1 cellular context compared by ENCODE assay signal in the genomic region with DNA sequence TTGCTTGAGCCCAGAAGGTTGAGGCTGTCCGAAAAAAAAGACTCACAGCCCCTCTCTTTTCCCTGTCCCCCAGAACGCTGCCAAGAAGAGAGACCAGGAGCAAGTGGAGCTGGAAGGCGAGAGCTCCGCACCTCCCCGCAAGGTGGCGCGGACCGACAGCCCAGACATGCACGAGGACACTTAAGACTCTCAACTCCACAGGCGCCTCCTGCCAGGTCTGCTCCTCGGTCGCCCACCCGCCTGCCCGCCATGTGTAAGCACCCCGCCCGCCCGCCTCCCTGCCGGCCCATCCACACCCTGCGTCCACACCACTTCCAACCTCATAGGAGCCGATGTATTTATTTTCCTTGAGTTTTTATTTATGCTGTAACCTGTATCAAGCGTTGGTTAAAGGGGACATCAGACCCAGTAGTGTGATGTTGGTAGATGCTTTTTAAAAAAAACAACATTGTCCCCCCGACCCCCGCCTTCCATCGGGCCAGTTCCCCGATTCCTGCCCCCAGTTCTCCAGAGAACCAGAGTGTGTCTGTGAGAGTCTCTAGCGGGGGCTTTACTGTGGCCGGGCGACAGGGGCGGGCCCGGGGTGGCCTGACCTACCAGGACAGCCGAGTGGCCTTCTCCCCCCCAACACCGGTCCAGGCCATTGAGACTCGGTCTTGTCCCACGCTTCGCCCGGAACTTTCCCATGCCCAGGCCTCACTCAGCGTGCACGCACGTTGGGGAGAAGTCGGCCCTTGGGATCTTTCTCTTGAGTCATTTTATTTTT.
TF ChIP-seq lines count a peak whose summit lies in the region.

No MANE protein-coding gene starts in this region.

TF ChIP-seq in IMR-90, 13 proteins besides CTCF, POLR2A, EP300 and RAD21:
- no peak for TF ChIP-seq SMC3 (IDR thresholded peaks at IDR 0.05; ENCODE audit: low read depth, low read length)
- TF ChIP-seq CHD1 (IDR thresholded peaks at IDR 0.05; ENCODE audit: low read depth, low read length): no peak
- no peak for TF ChIP-seq MAFK (IDR thresholded peaks at IDR 0.05; ENCODE audit: low read depth, low read length)
- TF ChIP-seq MXI1 (IDR thresholded peaks at IDR 0.05; ENCODE audit: borderline replicate concordance, low read depth, low read length): no peak
- TF ChIP-seq, protein P1, sequence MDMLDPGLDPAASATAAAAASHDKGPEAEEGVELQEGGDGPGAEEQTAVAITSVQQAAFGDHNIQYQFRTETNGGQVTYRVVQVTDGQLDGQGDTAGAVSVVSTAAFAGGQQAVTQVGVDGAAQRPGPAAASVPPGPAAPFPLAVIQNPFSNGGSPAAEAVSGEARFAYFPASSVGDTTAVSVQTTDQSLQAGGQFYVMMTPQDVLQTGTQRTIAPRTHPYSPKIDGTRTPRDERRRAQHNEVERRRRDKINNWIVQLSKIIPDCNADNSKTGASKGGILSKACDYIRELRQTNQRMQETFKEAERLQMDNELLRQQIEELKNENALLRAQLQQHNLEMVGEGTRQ (IDR thresholded peaks at IDR 0.05; ENCODE audit: low read depth, low read length): no peak
- TF ChIP-seq CEBPB (IDR thresholded peaks at IDR 0.05; ENCODE audit: low read depth, low read length): no peak
- TF ChIP-seq FOS (IDR thresholded peaks at IDR 0.05; ENCODE audit: low read depth, low read length): no peak
- no peak for TF ChIP-seq NFE2L2 (IDR thresholded peaks at IDR 0.05; ENCODE audit: low read depth, low read length)
- TF ChIP-seq MAZ (IDR thresholded peaks at IDR 0.05; ENCODE audit: borderline replicate concordance, low read depth, low read length): no peak
- no peak for TF ChIP-seq RFX5 (IDR thresholded peaks at IDR 0.05; ENCODE audit: low read depth, low read length)
- TF ChIP-seq, protein P2, sequence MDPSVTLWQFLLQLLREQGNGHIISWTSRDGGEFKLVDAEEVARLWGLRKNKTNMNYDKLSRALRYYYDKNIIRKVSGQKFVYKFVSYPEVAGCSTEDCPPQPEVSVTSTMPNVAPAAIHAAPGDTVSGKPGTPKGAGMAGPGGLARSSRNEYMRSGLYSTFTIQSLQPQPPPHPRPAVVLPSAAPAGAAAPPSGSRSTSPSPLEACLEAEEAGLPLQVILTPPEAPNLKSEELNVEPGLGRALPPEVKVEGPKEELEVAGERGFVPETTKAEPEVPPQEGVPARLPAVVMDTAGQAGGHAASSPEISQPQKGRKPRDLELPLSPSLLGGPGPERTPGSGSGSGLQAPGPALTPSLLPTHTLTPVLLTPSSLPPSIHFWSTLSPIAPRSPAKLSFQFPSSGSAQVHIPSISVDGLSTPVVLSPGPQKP (IDR thresholded peaks at IDR 0.05; ENCODE audit: borderline replicate concordance, low read depth, low read length): no peak
- TF ChIP-seq BHLHE40 (IDR thresholded peaks at IDR 0.05; ENCODE audit: low read depth, low read length): no peak
- no peak for TF ChIP-seq RCOR1 (IDR thresholded peaks at IDR 0.05; ENCODE audit: insufficient replicate concordance, low read length)
